In the genomic region with DNA sequence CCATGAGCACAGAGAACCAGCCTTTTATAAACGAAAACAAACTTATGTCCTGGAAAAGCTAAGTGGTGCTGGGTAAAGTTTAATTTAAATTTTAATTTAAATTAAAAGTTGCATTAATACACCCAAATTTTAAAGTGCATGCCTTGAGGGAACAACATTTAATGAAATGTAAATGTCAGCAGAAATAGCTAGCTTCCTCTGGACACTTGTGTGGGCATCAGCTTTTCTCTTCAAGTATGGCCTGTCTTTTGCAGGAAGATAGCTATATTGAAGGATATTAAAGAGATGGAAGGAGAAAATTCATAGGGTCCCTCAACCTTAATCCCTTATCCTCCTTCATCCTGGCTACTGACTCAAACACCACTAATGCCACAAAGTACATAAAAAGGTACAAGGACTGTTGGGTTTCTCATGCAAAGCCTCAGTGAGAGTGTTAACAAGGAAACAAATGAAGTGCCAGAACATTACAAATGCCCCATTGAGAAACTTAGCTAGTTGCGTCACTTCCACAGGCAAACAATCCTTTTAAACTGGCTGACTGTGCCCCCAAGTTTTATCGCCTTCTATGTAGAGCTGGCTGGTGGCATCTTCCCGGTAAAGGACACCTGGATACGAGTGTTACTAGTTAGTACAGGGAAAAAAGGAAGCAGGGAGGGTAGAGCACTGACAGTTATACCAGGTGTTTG, we compare ENCODE assay signal across 10 cellular contexts. TPM values are rescaled to one million over a fixed set of nuclear protein-coding genes. Genes with fewer than 3 reads are reported as not detected.
DNase-seq lines count a peak whose midpoint lies in the region; ATAC-seq and TF ChIP-seq lines count a peak whose summit lies in the region.
"Had no signal": no experiment of that assay in that cellular context is flagged by ENCODE, and none has a peak within 500 bp of the region (broad histone marks: within the 10 kb centered on the region; RNA-seq: fewer than 3 reads in every experiment).

No MANE protein-coding gene starts in this region.

- H3K9me3 Mint-ChIP-seq in activated naive CD4-positive, alpha-beta T cell treated with anti-CD3 and anti-CD28 coated beads for 36 hours, result no peaks in the 10 kb centered on the region
- H3K9me3 Mint-ChIP-seq in activated naive CD4-positive, alpha-beta T cell treated with anti-CD3 and anti-CD28 coated beads, Interleukin-2, amount 50 U/mL, for 72 hours, result no peaks in the 10 kb centered on the region
- no peaks in the 10 kb centered on the region for H3K9me3 Mint-ChIP-seq in activated naive CD8-positive, alpha-beta T cell treated with anti-CD3 and anti-CD28 coated beads, Interleukin-2, amount 50 U/mL, for 24 hours

- no peaks in the 10 kb centered on the region for H3K9me3 ChIP-seq in upper lobe of right lung
- H3K9me3 ChIP-seq: adrenal gland had no signal

- H3K36me3 Mint-ChIP-seq in activated naive CD4-positive, alpha-beta T cell treated with anti-CD3 and anti-CD28 coated beads for 36 hours (ENCODE audit: low read depth), result peaks cover 23% of the 10 kb centered on the region
- H3K36me3 Mint-ChIP-seq in activated naive CD4-positive, alpha-beta T cell treated with anti-CD3 and anti-CD28 coated beads, Interleukin-2, amount 50 U/mL, for 72 hours, result peaks cover 0 to 31% of the 10 kb centered on the region in 2 donors
- H3K36me3 Mint-ChIP-seq in activated naive CD8-positive, alpha-beta T cell treated with anti-CD3 and anti-CD28 coated beads, Interleukin-2, amount 50 U/mL, for 24 hours (ENCODE audit: low read depth), result peaks cover 23% of the 10 kb centered on the region

- H3K4me3 ChIP-seq in choroid plexus epithelial cell (ENCODE audit: low read depth, low read length), result no peak overlapping the region
- H3K4me3 ChIP-seq in upper lobe of right lung, result no peak overlapping the region
- H3K4me3 ChIP-seq: adrenal gland had no signal

- H3K4me3 Mint-ChIP-seq in activated naive CD4-positive, alpha-beta T cell treated with anti-CD3 and anti-CD28 coated beads for 36 hours, result no peak overlapping the region
- no peak overlapping the region for H3K4me3 Mint-ChIP-seq in activated naive CD8-positive, alpha-beta T cell treated with anti-CD3 and anti-CD28 coated beads, Interleukin-2, amount 50 U/mL, for 24 hours

- DNase-seq in activated naive CD4-positive, alpha-beta T cell treated with anti-CD3 and anti-CD28 coated beads for 36 hours, result no peak
- no peak for DNase-seq in activated naive CD4-positive, alpha-beta T cell treated with anti-CD3 and anti-CD28 coated beads, Interleukin-2, amount 50 U/mL, for 72 hours (ENCODE audit: low spot score in 2 of 2)
- DNase-seq in choroid plexus epithelial cell (ENCODE audit: low read depth) (peak; percentile 38), medulla oblongata (ENCODE audit: extremely low spot score) (peak; percentile 94), upper lobe of right lung (no peak), cerebellar cortex (ENCODE audit: low spot score) (no peak)
- no peak for DNase-seq in activated naive CD8-positive, alpha-beta T cell treated with anti-CD3 and anti-CD28 coated beads, Interleukin-2, amount 50 U/mL, for 24 hours
- DNase-seq: adrenal gland, NCI-H1092 treated with DMSO at 0.1 percent for 48 hours had no signal

- intact Hi-C loops in activated naive CD4-positive, alpha-beta T cell treated with anti-CD3 and anti-CD28 coated beads for 36 hours (cut with micrococcal nuclease), result no loop called here
- intact Hi-C loops in upper lobe of right lung (cut with DNase I), result no loop called here

- no peak for TF ChIP-seq CTCF in choroid plexus epithelial cell (conservative IDR thresholded peaks at IDR 0.05; ENCODE audit: low read depth, low read length)
- no peak for TF ChIP-seq CTCF in upper lobe of right lung (IDR thresholded peaks at IDR 0.05)

- peak overlapping the region; percentile 71 for H3K27ac Mint-ChIP-seq in activated naive CD4-positive, alpha-beta T cell treated with anti-CD3 and anti-CD28 coated beads for 36 hours
- no peak overlapping the region for H3K27ac Mint-ChIP-seq in activated naive CD4-positive, alpha-beta T cell treated with anti-CD3 and anti-CD28 coated beads, Interleukin-2, amount 50 U/mL, for 72 hours
- H3K27ac Mint-ChIP-seq in activated naive CD8-positive, alpha-beta T cell treated with anti-CD3 and anti-CD28 coated beads, Interleukin-2, amount 50 U/mL, for 24 hours, result no peak overlapping the region

- CTCF ChIA-PET in activated naive CD4-positive, alpha-beta T cell treated with anti-CD3 and anti-CD28 coated beads for 36 hours (lab: Charles Lee), result interaction anchor here (0.6 to 1.8 kb wide), 5 partner anchors 16 to 174 kb away, joined by 3 to 7 read pairs (median 3); a partner anchor contains a TSS

- H3K36me3 ChIP-seq in upper lobe of right lung, result peaks cover 5% of the 10 kb centered on the region
- H3K36me3 ChIP-seq: adrenal gland had no signal

- peaks cover 86% of the 10 kb centered on the region for H3K4me1 Mint-ChIP-seq in activated naive CD4-positive, alpha-beta T cell treated with anti-CD3 and anti-CD28 coated beads for 36 hours (ENCODE audit: low read depth)
- peaks cover 76% of the 10 kb centered on the region for H3K4me1 Mint-ChIP-seq in activated naive CD8-positive, alpha-beta T cell treated with anti-CD3 and anti-CD28 coated beads, Interleukin-2, amount 50 U/mL, for 24 hours

- H3K27me3 Mint-ChIP-seq in activated naive CD4-positive, alpha-beta T cell treated with anti-CD3 and anti-CD28 coated beads for 36 hours (ENCODE audit: low read depth), result no peaks in the 10 kb centered on the region
- H3K27me3 Mint-ChIP-seq in activated naive CD8-positive, alpha-beta T cell treated with anti-CD3 and anti-CD28 coated beads, Interleukin-2, amount 50 U/mL, for 24 hours, result no peaks in the 10 kb centered on the region

- H3K4me1 ChIP-seq in upper lobe of right lung, result peaks cover 63% of the 10 kb centered on the region

- H3K27ac ChIP-seq in upper lobe of right lung, result peak overlapping the region; percentile 64

- H3K27me3 ChIP-seq in upper lobe of right lung, result no peaks in the 10 kb centered on the region
- H3K27me3 ChIP-seq: adrenal gland had no signal

- ATAC-seq in activated naive CD4-positive, alpha-beta T cell treated with anti-CD3 and anti-CD28 coated beads, Interleukin-2, amount 50 U/mL, for 72 hours, result no peak
- ATAC-seq in upper lobe of right lung (peak; percentile 80), GM18519 (IDR thresholded peaks at IDR 0.05; ENCODE audit: low FRiP score, unreplicated experiment) (no peak)
- ATAC-seq in activated naive CD8-positive, alpha-beta T cell treated with anti-CD3 and anti-CD28 coated beads, Interleukin-2, amount 50 U/mL, for 24 hours, result no peak

RNA-seq across cellular contexts. Expression of a gene that starts 14.1 kb away (rescaled TPM):
- 10 to 100 TPM; 52.8 to 56.7 TPM for total RNA-seq in activated naive CD4-positive, alpha-beta T cell treated with anti-CD3 and anti-CD28 coated beads for 36 hours
- 10 to 100 TPM; 46.2 to 71.7 TPM for total RNA-seq in activated naive CD4-positive, alpha-beta T cell treated with anti-CD3 and anti-CD28 coated beads, Interleukin-2, amount 50 U/mL, for 72 hours
- 40.0 TPM for total RNA-seq in upper lobe of right lung

RNA-seq across cellular contexts. Expression of a gene that starts 34.3 kb away (rescaled TPM):
- 10 to 100 TPM; 20.1 to 20.9 TPM for total RNA-seq in activated naive CD4-positive, alpha-beta T cell treated with anti-CD3 and anti-CD28 coated beads for 36 hours
- total RNA-seq in activated naive CD4-positive, alpha-beta T cell treated with anti-CD3 and anti-CD28 coated beads, Interleukin-2, amount 50 U/mL, for 72 hours, result 10 to 100 TPM; 33.8 to 36.5 TPM
- total RNA-seq in upper lobe of right lung, result 12.8 TPM

RNA-seq across cellular contexts. Expression of a gene that starts 39.7 kb away (rescaled TPM):
- total RNA-seq in activated naive CD4-positive, alpha-beta T cell treated with anti-CD3 and anti-CD28 coated beads for 36 hours, result 10 to 100 TPM; 66.0 to 71.5 TPM
- 100 to 1,000 TPM in 1 of 2 donors, 10 to 100 TPM in 1; 44.9 to 102 TPM for total RNA-seq in activated naive CD4-positive, alpha-beta T cell treated with anti-CD3 and anti-CD28 coated beads, Interleukin-2, amount 50 U/mL, for 72 hours
- total RNA-seq in upper lobe of right lung, result 157 TPM

Comparison
In these comparisons a context has a peak if more than half of its experiments do, and no peak if none do; other contexts are left out.
1. DNase-seq: peak in choroid plexus epithelial cell (single experiment) and medulla oblongata (single experiment); none in activated naive CD4-positive, alpha-beta T cell treated with anti-CD3 and anti-CD28 coated beads for 36 hours (single experiment), activated naive CD4-positive, alpha-beta T cell treated with anti-CD3 and anti-CD28 coated beads, Interleukin-2, amount 50 U/mL, for 72 hours (0 of 2), upper lobe of right lung (single experiment), activated naive CD8-positive, alpha-beta T cell treated with anti-CD3 and anti-CD28 coated beads, Interleukin-2, amount 50 U/mL, for 24 hours (single experiment) and cerebellar cortex (single experiment).